2 cellular contexts compared by ENCODE assay signal in the genomic region with DNA sequence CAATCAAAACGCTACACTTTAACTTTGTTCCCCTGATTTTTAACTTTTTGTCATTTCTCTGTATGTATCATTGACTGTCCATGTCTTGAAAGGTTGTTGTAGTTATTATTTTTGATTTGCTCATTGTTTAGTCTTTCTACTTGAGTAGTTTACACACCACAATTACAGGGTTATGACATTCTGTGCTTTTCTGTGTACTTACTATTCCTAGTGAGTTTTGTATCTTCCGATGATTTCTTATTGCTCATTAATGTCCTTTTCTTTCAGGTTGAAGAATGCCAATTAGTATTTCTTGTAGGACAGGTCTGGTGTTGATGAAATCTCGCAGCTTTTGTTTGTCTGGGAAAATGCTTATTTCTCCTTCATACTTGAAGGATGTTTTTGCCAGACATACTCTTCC.
TF ChIP-seq lines count a peak whose summit lies in the region.

No MANE protein-coding gene starts in this region.

TF ChIP-seq in GM23338, 12 proteins besides CTCF, POLR2A, EP300 and RAD21:
- TF ChIP-seq, protein P1, sequence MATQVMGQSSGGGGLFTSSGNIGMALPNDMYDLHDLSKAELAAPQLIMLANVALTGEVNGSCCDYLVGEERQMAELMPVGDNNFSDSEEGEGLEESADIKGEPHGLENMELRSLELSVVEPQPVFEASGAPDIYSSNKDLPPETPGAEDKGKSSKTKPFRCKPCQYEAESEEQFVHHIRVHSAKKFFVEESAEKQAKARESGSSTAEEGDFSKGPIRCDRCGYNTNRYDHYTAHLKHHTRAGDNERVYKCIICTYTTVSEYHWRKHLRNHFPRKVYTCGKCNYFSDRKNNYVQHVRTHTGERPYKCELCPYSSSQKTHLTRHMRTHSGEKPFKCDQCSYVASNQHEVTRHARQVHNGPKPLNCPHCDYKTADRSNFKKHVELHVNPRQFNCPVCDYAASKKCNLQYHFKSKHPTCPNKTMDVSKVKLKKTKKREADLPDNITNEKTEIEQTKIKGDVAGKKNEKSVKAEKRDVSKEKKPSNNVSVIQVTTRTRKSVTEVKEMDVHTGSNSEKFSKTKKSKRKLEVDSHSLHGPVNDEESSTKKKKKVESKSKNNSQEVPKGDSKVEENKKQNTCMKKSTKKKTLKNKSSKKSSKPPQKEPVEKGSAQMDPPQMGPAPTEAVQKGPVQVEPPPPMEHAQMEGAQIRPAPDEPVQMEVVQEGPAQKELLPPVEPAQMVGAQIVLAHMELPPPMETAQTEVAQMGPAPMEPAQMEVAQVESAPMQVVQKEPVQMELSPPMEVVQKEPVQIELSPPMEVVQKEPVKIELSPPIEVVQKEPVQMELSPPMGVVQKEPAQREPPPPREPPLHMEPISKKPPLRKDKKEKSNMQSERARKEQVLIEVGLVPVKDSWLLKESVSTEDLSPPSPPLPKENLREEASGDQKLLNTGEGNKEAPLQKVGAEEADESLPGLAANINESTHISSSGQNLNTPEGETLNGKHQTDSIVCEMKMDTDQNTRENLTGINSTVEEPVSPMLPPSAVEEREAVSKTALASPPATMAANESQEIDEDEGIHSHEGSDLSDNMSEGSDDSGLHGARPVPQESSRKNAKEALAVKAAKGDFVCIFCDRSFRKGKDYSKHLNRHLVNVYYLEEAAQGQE (IDR thresholded peaks at IDR 0.05; ENCODE audit: unreplicated experiment): no peak
- no peak for TF ChIP-seq STAT1 (IDR thresholded peaks at IDR 0.05; ENCODE audit: unreplicated experiment)
- TF ChIP-seq EZH2phosphoT487 (IDR thresholded peaks at IDR 0.05; ENCODE audit: unreplicated experiment): no peak
- TF ChIP-seq POLR2AphosphoS5 (IDR thresholded peaks at IDR 0.05; ENCODE audit: low read depth): no peak

TF ChIP-seq in H1, 55 proteins besides CTCF, POLR2A, EP300 and RAD21 (continued from another document):
- TF ChIP-seq, protein P2, sequence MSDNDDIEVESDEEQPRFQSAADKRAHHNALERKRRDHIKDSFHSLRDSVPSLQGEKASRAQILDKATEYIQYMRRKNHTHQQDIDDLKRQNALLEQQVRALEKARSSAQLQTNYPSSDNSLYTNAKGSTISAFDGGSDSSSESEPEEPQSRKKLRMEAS (IDR thresholded peaks at IDR 0.05): no peak
- TF ChIP-seq GTF2F1 (IDR thresholded peaks at IDR 0.05; ENCODE audit: borderline replicate concordance, low read depth, low read length): no peak
- no peak for TF ChIP-seq MAFK (IDR thresholded peaks at IDR 0.05; ENCODE audit: low read depth, low read length)
- TF ChIP-seq POLR2AphosphoS5 (IDR thresholded peaks at IDR 0.05; ENCODE audit: low read depth, low read length): no peak
- no peak for TF ChIP-seq CTBP2 (IDR thresholded peaks at IDR 0.05; ENCODE audit: borderline replicate concordance, insufficient read depth, insufficient read length, low read length)
- TF ChIP-seq SAP30 (IDR thresholded peaks at IDR 0.05; ENCODE audit: insufficient read depth, insufficient replicate concordance, low read length): no peak
- TF ChIP-seq KDM5A (IDR thresholded peaks at IDR 0.05; ENCODE audit: low read length): no peak
- TF ChIP-seq, protein P3, sequence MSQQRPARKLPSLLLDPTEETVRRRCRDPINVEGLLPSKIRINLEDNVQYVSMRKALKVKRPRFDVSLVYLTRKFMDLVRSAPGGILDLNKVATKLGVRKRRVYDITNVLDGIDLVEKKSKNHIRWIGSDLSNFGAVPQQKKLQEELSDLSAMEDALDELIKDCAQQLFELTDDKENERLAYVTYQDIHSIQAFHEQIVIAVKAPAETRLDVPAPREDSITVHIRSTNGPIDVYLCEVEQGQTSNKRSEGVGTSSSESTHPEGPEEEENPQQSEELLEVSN (IDR thresholded peaks at IDR 0.05): no peak
TF ChIP-seq in H1: peak in this region for 0.
